In genomic region chr1:193219391-193219790, GRCh38 we compare ENCODE assay signal across 31 cellular contexts. TPM values are rescaled to one million over a fixed set of nuclear protein-coding genes. Genes with fewer than 3 reads are reported as not detected.
"Had no signal": no experiment of that assay in that cellular context is flagged by ENCODE, and none has a peak within 500 bp of the region (broad histone marks: within the 10 kb centered on the region; RNA-seq: fewer than 3 reads in every experiment).

No MANE protein-coding gene starts in this region.

- H3K36me3 ChIP-seq: vagina had no signal

- H3K9ac ChIP-seq: neural progenitor cell, parathyroid adenoma had no signal

- H3K9me3 ChIP-seq: left lung, neutrophil, right atrium auricular region, right lobe of liver, tibial nerve, vagina had no signal

- H3K4me3 Mint-ChIP-seq: immature natural killer cell; mesothelial cell of epicardium; naive B cell; natural killer cell; nephron progenitor cell; neural progenitor cell; stimulated activated memory B cell treated with anti-CD40 and anti-IgM and Interleukin-4, amounts not matched to agents 10 μg/mL and 1 μg/mL and 100 μg/mL, for 72 hours; stimulated activated naive CD8-positive, alpha-beta T cell treated with anti-CD3 and anti-CD28 coated beads, Interleukin-15, amount 100 ng/mL, for 72 hours; type B pancreatic cell had no signal

- H2AFZ ChIP-seq: neural progenitor cell, parathyroid adenoma had no signal

- H3K27ac Mint-ChIP-seq: mesothelial cell of epicardium; nephron progenitor cell; neural progenitor cell; stimulated activated memory B cell treated with anti-CD40 and anti-IgM and Interleukin-4, amounts not matched to agents 10 μg/mL and 1 μg/mL and 100 μg/mL, for 72 hours; stimulated activated naive CD8-positive, alpha-beta T cell treated with anti-CD3 and anti-CD28 coated beads, Interleukin-15, amount 100 ng/mL, for 72 hours; type B pancreatic cell had no signal

- H3K4me2 ChIP-seq: neural progenitor cell, smooth muscle cell had no signal

- FAIRE-seq: islet of Langerhans, kidney had no signal

- H3K79me2 ChIP-seq: parathyroid adenoma had no signal

- DNase-seq: immature natural killer cell; kidney; left colon; left lung; mesendoderm; naive B cell; natural killer cell; nephron progenitor cell; occipital lobe; right lobe of liver; stimulated activated CD4-positive, alpha-beta T cell treated with anti-CD3 and anti-CD28 coated beads, Interleukin-1b, Interleukin-23, amount 100 ng/mL, for 48 hours; stimulated activated CD4-positive, alpha-beta T cell treated with anti-CD3 and anti-CD28 coated beads, Interleukin-2, amount 100 ng/mL, for 48 hours; stimulated activated CD4-positive, alpha-beta T cell treated with anti-CD3 and anti-CD28 coated beads, Interleukin-4, amount 100 ng/mL, for 4 hours; stimulated activated CD8-positive, alpha-beta memory T cell treated with anti-CD3 and anti-CD28 coated beads, Interleukin-4, amount 100 ng/mL, for 48 hours; stimulated activated naive CD4-positive, alpha-beta T cell treated with Interleukin-2 at 50 U/mL for 16 hours; stimulated activated naive CD8-positive, alpha-beta T cell treated with anti-CD3 and anti-CD28 coated beads, Interleukin-15, amount 100 ng/mL, for 72 hours; substantia nigra had no signal

- H3K4me1 ChIP-seq: parathyroid adenoma, right lobe of liver, vagina had no signal

- H3K27me3 Mint-ChIP-seq: naive B cell; stimulated activated memory B cell treated with anti-CD40 and anti-IgM and Interleukin-4, amounts not matched to agents 10 μg/mL and 1 μg/mL and 100 μg/mL, for 72 hours; stimulated activated naive CD8-positive, alpha-beta T cell treated with anti-CD3 and anti-CD28 coated beads, Interleukin-15, amount 100 ng/mL, for 72 hours; type B pancreatic cell had no signal

- H3K9me3 Mint-ChIP-seq: immature natural killer cell; naive B cell; natural killer cell; stimulated activated memory B cell treated with anti-CD40 and anti-IgM and Interleukin-4, amounts not matched to agents 10 μg/mL and 1 μg/mL and 100 μg/mL, for 72 hours; stimulated activated naive CD8-positive, alpha-beta T cell treated with anti-CD3 and anti-CD28 coated beads, Interleukin-15, amount 100 ng/mL, for 72 hours had no signal

- H3K27me3 ChIP-seq: left lung, neural progenitor cell, neutrophil, right atrium auricular region, right lobe of liver, tibial nerve, vagina had no signal

- H3K4me1 Mint-ChIP-seq: nephron progenitor cell; stimulated activated memory B cell treated with anti-CD40 and anti-IgM and Interleukin-4, amounts not matched to agents 10 μg/mL and 1 μg/mL and 100 μg/mL, for 72 hours; stimulated activated naive CD8-positive, alpha-beta T cell treated with anti-CD3 and anti-CD28 coated beads, Interleukin-15, amount 100 ng/mL, for 72 hours had no signal

- H3K27ac ChIP-seq: left lung, neural progenitor cell, neutrophil, parathyroid adenoma, right atrium auricular region, right lobe of liver, tibial nerve, vagina had no signal

- H3K4me3 ChIP-seq: left lung, lung, neural progenitor cell, right atrium auricular region, right lobe of liver, smooth muscle cell, tibial nerve, vagina had no signal

- H3K36me3 Mint-ChIP-seq: natural killer cell had no signal

- ATAC-seq: left colon; left lung; natural killer cell; right lobe of liver; stimulated activated memory B cell treated with anti-CD40 and anti-IgM and Interleukin-4, amounts not matched to agents 10 μg/mL and 1 μg/mL and 100 μg/mL, for 72 hours; stimulated activated naive CD8-positive, alpha-beta T cell treated with anti-CD3 and anti-CD28 coated beads, Interleukin-15, amount 100 ng/mL, for 72 hours had no signal

RNA-seq across cellular contexts. Expression of gene B3GALT2, which starts 33.0 kb away (rescaled TPM):
- total RNA-seq: natural killer cell, pulmonary artery endothelial cell, renal cortical epithelial cell, smooth muscle cell had no signal
- polyA plus RNA-seq: smooth muscle cell had no signal
